9 cellular contexts compared by ENCODE assay signal in the genomic region with DNA sequence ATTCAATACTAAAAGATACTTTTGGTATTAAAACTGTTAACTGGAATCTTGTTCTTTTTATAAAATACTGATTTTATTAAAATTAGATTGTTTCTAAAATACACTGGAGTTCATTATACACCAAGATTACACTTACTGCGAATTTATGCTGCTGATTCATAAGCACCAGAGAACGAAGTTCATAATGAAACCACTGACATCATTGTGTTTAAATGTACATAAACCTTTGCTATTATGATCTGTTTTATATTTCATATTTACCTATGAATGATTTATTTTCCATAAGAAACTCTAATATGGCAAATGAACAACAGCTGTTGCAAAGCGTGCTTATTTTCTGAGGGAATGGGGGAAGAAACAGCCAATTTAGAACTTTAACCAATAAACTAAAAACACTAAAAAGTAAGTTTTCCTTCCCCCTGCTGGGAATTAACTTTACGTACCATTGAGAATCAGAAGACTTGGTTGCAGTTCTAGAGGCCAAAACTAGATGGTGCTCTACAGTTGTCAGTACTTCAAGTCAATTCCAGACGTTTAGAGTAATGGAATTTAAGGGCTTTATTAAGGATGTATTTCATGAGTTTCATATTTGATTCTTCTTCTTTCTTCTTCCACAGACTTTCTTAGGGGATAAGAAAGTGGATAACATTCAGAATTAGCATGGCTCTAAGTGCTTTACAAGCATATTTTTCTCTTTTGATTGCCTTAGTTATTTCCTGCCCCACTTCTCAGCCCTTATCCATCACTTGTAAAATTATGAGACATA. TPM values are rescaled to one million over a fixed set of nuclear protein-coding genes. Genes with fewer than 3 reads are reported as not detected.
DNase-seq lines count a peak whose midpoint lies in the region; ATAC-seq, FAIRE-seq and TF ChIP-seq lines count a peak whose summit lies in the region.
"Had no signal": no experiment of that assay in that cellular context is flagged by ENCODE, and none has a peak within 500 bp of the region (broad histone marks: within the 10 kb centered on the region; RNA-seq: fewer than 3 reads in every experiment).

No MANE protein-coding gene starts in this region.

- no peak overlapping the region for H3K4me2 ChIP-seq in K562 (ENCODE audit: insufficient read depth, low read length)

- intact Hi-C loops in K562 (cut with micrococcal nuclease), result loop anchor here (2.0 to 5.0 kb wide), 2 partner anchors 273 to 332 kb away; no protein-coding TSS in a partner anchor

- H3K27me3 ChIP-seq in K562 (ENCODE audit: control insufficient read depth in 2 of 2, insufficient read depth in 2 of 2, low read length in 2 of 2), result no peaks in the 10 kb centered on the region; a peak in 1 of 5 replicates
- H3K27me3 ChIP-seq in tibial nerve, result no peaks in the 10 kb centered on the region

- no peak overlapping the region for H3K4me3 Mint-ChIP-seq in T-helper 2 cell treated with Interferon-gamma antibody and Interleukin-4, amounts not matched to agents 5 μg/mL and 100 μg/mL, for 36 hours
- H3K4me3 Mint-ChIP-seq: activated naive CD8-positive, alpha-beta T cell treated with anti-CD3 and anti-CD28 coated beads, Interleukin-2, amount 10 ng/mL, durations not matched to agents 7 days and 5 days had no signal

- BruUV-seq in K562 (replicated peaks; lab: Mats Ljungman, UMichigan), result no TSS peak

- H3K36me3 Mint-ChIP-seq in T-helper 2 cell treated with Interferon-gamma antibody and Interleukin-4, amounts not matched to agents 5 μg/mL and 100 μg/mL, for 36 hours (ENCODE audit: low read depth), result no peaks in the 10 kb centered on the region
- H3K36me3 Mint-ChIP-seq: activated naive CD8-positive, alpha-beta T cell treated with anti-CD3 and anti-CD28 coated beads, Interleukin-2, amount 10 ng/mL, durations not matched to agents 7 days and 5 days had no signal

- no peaks in the 10 kb centered on the region for H3K9me1 ChIP-seq in K562 (ENCODE audit: control insufficient read depth, insufficient read depth, low read length)

- no peak overlapping the region for H3K27ac ChIP-seq in K562 (ENCODE audit: extremely low read depth, low read depth, low read length)
- no peak overlapping the region for H3K27ac ChIP-seq in tibial nerve

- no peaks in the 10 kb centered on the region for H3K9me3 Mint-ChIP-seq in T-helper 2 cell treated with Interferon-gamma antibody and Interleukin-4, amounts not matched to agents 5 μg/mL and 100 μg/mL, for 36 hours
- H3K9me3 Mint-ChIP-seq: activated naive CD8-positive, alpha-beta T cell treated with anti-CD3 and anti-CD28 coated beads, Interleukin-2, amount 10 ng/mL, durations not matched to agents 7 days and 5 days had no signal

- TF ChIP-seq EP300 in K562 (IDR thresholded peaks at IDR 0.05; ENCODE audit: low read length) (no peak), tibial nerve (IDR thresholded peaks at IDR 0.05) (no peak)

- peaks cover 31% of the 10 kb centered on the region for H3K27me3 Mint-ChIP-seq in T-helper 2 cell treated with Interferon-gamma antibody and Interleukin-4, amounts not matched to agents 5 μg/mL and 100 μg/mL, for 36 hours (ENCODE audit: low read depth)

- H3K4me3 ChIP-seq in K562, result no peak overlapping the region
- H3K4me3 ChIP-seq in tibial nerve, result no peak overlapping the region

- no peak overlapping the region for H3K9ac ChIP-seq in K562 (ENCODE audit: insufficient read depth in 1 of 2, low read depth in 2 of 2, low read length in 2 of 2)

- CTCF ChIA-PET in K562 (lab: Yijun Ruan, JAX; ENCODE audit: low intra/inter-chr PET ratio), result interaction anchor here (1.7 kb wide), 1 partner anchor 331 kb away, joined by 5 read pairs; no protein-coding TSS in a partner anchor

- in situ Hi-C loops in K562 (cut with MboI), result no loop called here

- peak; percentile 82 for ATAC-seq in GM19023 (IDR thresholded peaks at IDR 0.05; ENCODE audit: unreplicated experiment)
- peak; percentile 93 for ATAC-seq in HG03103 (IDR thresholded peaks at IDR 0.05; ENCODE audit: low read depth, unreplicated experiment)
- ATAC-seq in K562, result peak; percentile 82

- POLR2A ChIA-PET in K562 (lab: Yijun Ruan, JAX), result no interaction called here

- no peaks in the 10 kb centered on the region for H3K79me2 ChIP-seq in K562 (ENCODE audit: control insufficient read depth, insufficient read depth, low read length)

- peaks cover 5% of the 10 kb centered on the region for H3K4me1 Mint-ChIP-seq in T-helper 2 cell treated with Interferon-gamma antibody and Interleukin-4, amounts not matched to agents 5 μg/mL and 100 μg/mL, for 36 hours (ENCODE audit: low read depth)

- no peaks in the 10 kb centered on the region for H3K36me3 ChIP-seq in K562 (ENCODE audit: control insufficient read depth, insufficient read depth, low read length)
- no peaks in the 10 kb centered on the region for H3K36me3 ChIP-seq in tibial nerve

- WGBS in K562 (ENCODE audit: insufficient coverage, low coverage, missing lambda C conversion rate), result 1% methylated on average over 5 of the region's 5 CpGs
- WGBS in tibial nerve, 2 donors, result 7 to 9% methylated on average over 5 of the region's 5 CpGs

- TF ChIP-seq CTCF in K562 (IDR thresholded peaks at IDR 0.05 in 2 of 3, conservative IDR thresholded peaks at IDR 0.05 in 1 of 3; ENCODE audit: insufficient read depth in 2 of 3, low read depth in 1 of 3, low read length in 3 of 3) (peak; percentile 67 to 77 (median 74); a peak in 5 of 6 replicates), tibial nerve (IDR thresholded peaks at IDR 0.05) (peak; percentile 62 to 83 (median 76))

- H2AFZ ChIP-seq in K562 (ENCODE audit: low read depth, low read length), result no peak overlapping the region

- H3K9me3 ChIP-seq in K562 (replicated peaks; ENCODE audit: control insufficient read depth, insufficient read depth, low read depth, low read length), result no peaks in the 10 kb centered on the region
- H3K9me3 ChIP-seq in tibial nerve, result no peaks in the 10 kb centered on the region

- peak; percentile 83 for FAIRE-seq in K562 (lab: Jason Lieb, UNC)

- no peak overlapping the region for H3K27ac Mint-ChIP-seq in T-helper 2 cell treated with Interferon-gamma antibody and Interleukin-4, amounts not matched to agents 5 μg/mL and 100 μg/mL, for 36 hours
- H3K27ac Mint-ChIP-seq: activated naive CD8-positive, alpha-beta T cell treated with anti-CD3 and anti-CD28 coated beads, Interleukin-2, amount 10 ng/mL, durations not matched to agents 7 days and 5 days had no signal

- H4K20me1 ChIP-seq in K562 (replicated peaks; ENCODE audit: control insufficient read depth, insufficient read depth, low read length), result no peaks in the 10 kb centered on the region

- DNase-seq in DMS53 (lab: John Stamatoyannopoulos, UW) (peak; percentile 83), NCI-H460 (ENCODE audit: extremely low read depth, low read depth) (peak; percentile 32), K562 (ENCODE audit: extremely low read depth in 1 of 4, low spot score in 3 of 4) (peak in 3 of 4 experiments; percentile 8 to 50 (median 36)), kidney tubule cell (ENCODE audit: low spot score) (peak; percentile 65), tibial nerve (ENCODE audit: low spot score in 2 of 2) (peak in 1 of 2 donors; percentile 65)
- DNase-seq in T-helper 2 cell treated with Interferon-gamma antibody and Interleukin-4, amounts not matched to agents 5 μg/mL and 100 μg/mL, for 36 hours (ENCODE audit: low spot score), result no peak
- DNase-seq: activated naive CD8-positive, alpha-beta T cell treated with anti-CD3 and anti-CD28 coated beads, Interleukin-2, amount 10 ng/mL, durations not matched to agents 7 days and 5 days had no signal

- TF ChIP-seq POLR2A in K562 (conservative IDR thresholded peaks at IDR 0.05) (no peak), tibial nerve (IDR thresholded peaks at IDR 0.05) (no peak)

- TF ChIP-seq RAD21 in K562 (CRISPR knock-in tag; conservative IDR thresholded peaks at IDR 0.05 in 1 of 2, IDR thresholded peaks at IDR 0.05 in 1 of 2), result peak; percentile 48 to 63

- H3K4me1 ChIP-seq in K562 (replicated peaks in 1 of 2; ENCODE audit: control insufficient read depth in 2 of 2, insufficient read depth in 2 of 2, low read length in 2 of 2), result no peaks in the 10 kb centered on the region
- H3K4me1 ChIP-seq in tibial nerve, result no peaks in the 10 kb centered on the region

RNA-seq across cellular contexts. Expression of gene COL19A1, which starts 30.8 kb away (rescaled TPM):
- 0.12 TPM in 1 of 2 replicates, not detected in the other for total RNA-seq in NCI-H460 (2014; rRNA removed; shearing (Covaris generic))
- polyA plus RNA-seq in NCI-H460 (2014; cell fraction: nucleus; rRNA removed), result 0.05 and 0.86 TPM in 2 replicates
- not detected in 2 replicates for total RNA-seq in K562 (2011; cell fraction: chromatin; rRNA removed; ENCODE audit: low replicate concordance)
- total RNA-seq in K562 (2011; cell fraction: nucleolus; rRNA removed), result not detected in 2 replicates
- total RNA-seq in K562 (2011; cell fraction: nucleoplasm; rRNA removed), result not detected in 2 replicates
- total RNA-seq in K562 (2014; rRNA removed) (not detected in 2 replicates), K562 (2014; rRNA removed; fragmentation: Illumina TruSeq; extraction: Trizol) (not detected in 2 replicates), K562 (2015; rRNA removed; fragmentation: Illumina TruSeq; extraction: Trizol) (not detected in 2 replicates), K562 (2021) (not detected in 2 replicates), tibial nerve (under 1 TPM in 2 of 4 donors, not detected in 2; under 0.01 to 0.42 TPM)
- polyA plus RNA-seq in K562 (2011; rRNA removed) (not detected in 2 replicates), K562 (2014; fragmentation: Illumina TruSeq; extraction: Trizol) (not detected in 2 replicates), K562 (2014; fragmentation: Nextera tagmentation; extraction: Ambion mirVana) (not detected), K562 (2014; rRNA removed) (not detected in 2 replicates)
- not detected in 2 replicates for polyA plus RNA-seq in K562 (2011; cell fraction: cytosol; rRNA removed)
- polyA plus RNA-seq in K562 (2011; cell fraction: nucleus; rRNA removed), result not detected in 2 replicates
- 0.10 TPM in 1 of 2 replicates, not detected in the other for polyA plus RNA-seq in K562 (2012)
- polyA minus RNA-seq in K562 (2011; rRNA and poly(A)+ RNA removed), result not detected in 2 replicates
- polyA minus RNA-seq in K562 (2011; cell fraction: cytosol; rRNA and poly(A)+ RNA removed), result not detected in 2 replicates
- polyA minus RNA-seq in K562 (2011; cell fraction: nucleus; rRNA and poly(A)+ RNA removed), result not detected in 2 replicates

RNA-seq across cellular contexts. Expression of gene LMBRD1, which starts 38.8 kb away (rescaled TPM):
- 25.1 and 26.3 TPM in 2 replicates for total RNA-seq in NCI-H460 (2014; rRNA removed; shearing (Covaris generic))
- 8.7 and 14.0 TPM in 2 replicates for polyA plus RNA-seq in NCI-H460 (2014; cell fraction: nucleus; rRNA removed)
- total RNA-seq in K562 (2011; cell fraction: chromatin; rRNA removed; ENCODE audit: low replicate concordance), result 17.8 and 55.4 TPM in 2 replicates
- 22.0 and 25.8 TPM in 2 replicates for total RNA-seq in K562 (2011; cell fraction: nucleolus; rRNA removed)
- 39.2 and 40.0 TPM in 2 replicates for total RNA-seq in K562 (2011; cell fraction: nucleoplasm; rRNA removed)
- 14.0 and 16.2 TPM in 2 replicates for total RNA-seq in K562 (2014; rRNA removed)
- total RNA-seq in K562 (2014; rRNA removed; fragmentation: Illumina TruSeq; extraction: Trizol), result 32.8 and 36.2 TPM in 2 replicates
- 24.6 and 26.5 TPM in 2 replicates for total RNA-seq in K562 (2015; rRNA removed; fragmentation: Illumina TruSeq; extraction: Trizol)
- total RNA-seq in K562 (2021), result 19.5 and 21.4 TPM in 2 replicates
- polyA plus RNA-seq in K562 (2011; rRNA removed), result 20.2 and 31.2 TPM in 2 replicates
- polyA plus RNA-seq in K562 (2011; cell fraction: cytosol; rRNA removed), result 4.2 and 13.3 TPM in 2 replicates
- 7.4 and 11.4 TPM in 2 replicates for polyA plus RNA-seq in K562 (2011; cell fraction: nucleus; rRNA removed)
- polyA plus RNA-seq in K562 (2012), result 19.7 and 22.0 TPM in 2 replicates
- polyA plus RNA-seq in K562 (2014; fragmentation: Illumina TruSeq; extraction: Trizol), result 21.1 and 24.0 TPM in 2 replicates
- 10 to 100 TPM; 64.3 to 85.2 TPM for polyA plus RNA-seq in K562 (2014; fragmentation: Nextera tagmentation; extraction: Ambion mirVana)
- 21.3 and 22.2 TPM in 2 replicates for polyA plus RNA-seq in K562 (2014; rRNA removed)
- polyA minus RNA-seq in K562 (2011; rRNA and poly(A)+ RNA removed), result 27.8 and 29.0 TPM in 2 replicates
- polyA minus RNA-seq in K562 (2011; cell fraction: cytosol; rRNA and poly(A)+ RNA removed), result 6.0 and 10.0 TPM in 2 replicates
- polyA minus RNA-seq in K562 (2011; cell fraction: nucleus; rRNA and poly(A)+ RNA removed), result 26.8 and 38.5 TPM in 2 replicates
- 100 to 1,000 TPM in 1 of 4 donors, 10 to 100 TPM in 3; 65.7 to 110 (median 77.3) TPM for total RNA-seq in tibial nerve
